In the genomic region with DNA sequence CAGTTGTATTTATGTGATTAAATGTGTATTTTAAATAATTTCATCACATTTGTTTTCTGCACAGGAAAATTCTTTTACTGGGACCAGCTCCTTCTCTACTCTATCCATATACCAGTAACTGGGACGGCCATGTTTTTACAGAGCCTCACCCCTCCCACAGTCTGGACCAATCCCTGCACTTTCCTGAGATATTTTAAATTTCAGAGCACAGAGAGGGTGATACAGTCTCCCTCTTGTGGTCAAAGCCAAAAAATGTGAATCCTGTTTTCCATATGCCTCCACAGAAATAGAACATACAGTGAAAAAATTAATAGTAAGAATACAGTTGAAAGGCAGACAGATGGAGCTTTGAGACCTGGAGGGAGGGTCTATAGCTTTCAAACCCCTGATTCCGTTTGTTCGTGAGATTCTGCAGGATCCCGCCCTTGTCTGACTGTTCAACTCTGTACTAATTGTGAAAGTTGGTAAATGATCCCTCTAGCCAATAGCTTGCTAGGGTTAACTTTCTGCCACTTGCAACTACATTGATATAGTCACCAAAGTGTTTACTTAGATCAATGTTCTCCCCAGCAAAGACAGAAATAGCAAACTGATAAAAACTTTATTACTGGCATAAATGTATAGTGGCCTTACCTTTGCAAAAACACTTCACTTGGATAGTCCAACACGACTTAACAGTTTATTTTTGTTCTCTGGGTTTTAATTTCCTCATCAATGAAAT, we compare ENCODE assay signal across 7 cellular contexts.
DNase-seq lines count a peak whose midpoint lies in the region; ATAC-seq, FAIRE-seq and TF ChIP-seq lines count a peak whose summit lies in the region.

No MANE protein-coding gene starts in this region.

- 80% methylated on average over 1 of the region's 5 CpGs; no CpG with 5 or more reads in 1 of the 2 experiments for whole genome bisulfite sequencing in IMR-90 (ENCODE audit: extremely low coverage in 2 of 2, insufficient read length in 1 of 2), 2 experiments
- WGBS in K562 (ENCODE audit: insufficient coverage, low coverage, missing lambda C conversion rate), result 0% methylated on average over 5 of the region's 5 CpGs
- no CpG with 5 or more reads among the region's 5 CpGs for WGBS in mesendoderm (ENCODE audit: extremely low coverage, insufficient coverage, low lambda C conversion rate)

- H3K4me1 ChIP-seq in IMR-90 (ENCODE audit: control insufficient read depth, insufficient read depth, low read length), result no peaks in the 10 kb centered on the region
- H3K4me1 ChIP-seq in K562 (replicated peaks in 1 of 2; ENCODE audit: control insufficient read depth in 2 of 2, insufficient read depth in 2 of 2, low read length in 2 of 2), result no peaks in the 10 kb centered on the region
- no peaks in the 10 kb centered on the region for H3K4me1 ChIP-seq in mesendoderm (ENCODE audit: control insufficient read depth, low read depth, low read length)

- peak; percentile 38 for DNase-seq in ELR (ENCODE audit: low read depth)
- DNase-seq in IMR-90, result peak; percentile 31
- DNase-seq in K562 (ENCODE audit: extremely low read depth in 1 of 4, low spot score in 3 of 4), result peak; percentile 37 to 72 (median 72)
- DNase-seq in mesendoderm, result peak; percentile 63
- DNase-seq in activated T-cell treated with anti-CD3 and anti-CD28 coated beads, Interleukin-2, amount 50 U/mL, for 72 hours, result no peak
- DNase-seq in substantia nigra (lab: John Stamatoyannopoulos, UW), result no peak

- CTCF ChIA-PET in IMR-90 (lab: Yijun Ruan, JAX), result interaction anchor here (0.8 kb wide), 1 partner anchor 13 kb away, joined by 3 read pairs; no protein-coding TSS in a partner anchor
- CTCF ChIA-PET in K562 (lab: Yijun Ruan, JAX; ENCODE audit: low intra/inter-chr PET ratio), result no interaction called here

- no peak overlapping the region for H3K4me3 ChIP-seq in IMR-90 (ENCODE audit: insufficient read depth, low read depth, low read length)
- no peak overlapping the region for H3K4me3 ChIP-seq in K562
- no peak overlapping the region for H3K4me3 ChIP-seq in mesendoderm (ENCODE audit: low read length)

- no peaks in the 10 kb centered on the region for H3K36me3 Mint-ChIP-seq in activated T-cell treated with anti-CD3 and anti-CD28 coated beads, Interleukin-2, amount 50 U/mL, for 72 hours (ENCODE audit: insufficient read depth in 2 of 2)

- H3K9me1 ChIP-seq in IMR-90 (ENCODE audit: insufficient read depth, low read length) (no peaks in the 10 kb centered on the region), K562 (ENCODE audit: control insufficient read depth, insufficient read depth, low read length) (no peaks in the 10 kb centered on the region)

- H2AK9ac ChIP-seq in IMR-90 (replicated peaks; ENCODE audit: low read depth, low read length, poor library complexity), result no peak overlapping the region

- H3K4me3 Mint-ChIP-seq in activated T-cell treated with anti-CD3 and anti-CD28 coated beads, Interleukin-2, amount 50 U/mL, for 72 hours, result no peak overlapping the region

- H2AK5ac ChIP-seq in IMR-90 (ENCODE audit: low read depth, low read length), result no peak overlapping the region
- no peak overlapping the region for H2AK5ac ChIP-seq in mesendoderm (ENCODE audit: low read length)

- no peak overlapping the region for H3K27ac ChIP-seq in IMR-90 (ENCODE audit: insufficient read depth, low read length)
- H3K27ac ChIP-seq in K562 (ENCODE audit: extremely low read depth, low read depth, low read length), result no peak overlapping the region
- H3K27ac ChIP-seq in mesendoderm (ENCODE audit: low read depth, low read length), result no peak overlapping the region
- H3K27ac ChIP-seq in substantia nigra (ENCODE audit: low read depth, low read length, poor library complexity, severe bottlenecking), result no peak overlapping the region

- H3K9me3 ChIP-seq in IMR-90 (ENCODE audit: control insufficient read depth, insufficient read depth, low read length) (no peaks in the 10 kb centered on the region), K562 (replicated peaks; ENCODE audit: control insufficient read depth, insufficient read depth, low read depth, low read length) (no peaks in the 10 kb centered on the region)

- H3K18ac ChIP-seq in IMR-90 (ENCODE audit: low read depth, low read length), result no peak overlapping the region
- H3K18ac ChIP-seq in mesendoderm (ENCODE audit: low read length), result no peak overlapping the region

- no peak overlapping the region for H2AFZ ChIP-seq in IMR-90 (replicated peaks; ENCODE audit: low read length, poor library complexity)
- no peak overlapping the region for H2AFZ ChIP-seq in K562 (ENCODE audit: low read depth, low read length)

- POLR2A ChIA-PET in IMR-90 (lab: Charles Lee; ENCODE audit: unreplicated experiment), result no interaction called here
- POLR2A ChIA-PET in K562 (lab: Yijun Ruan, JAX), result interaction anchor here (0.6 kb wide), 1 partner anchor 264 kb away, joined by 4 read pairs; no protein-coding TSS in a partner anchor

- H3K4me1 Mint-ChIP-seq in activated T-cell treated with anti-CD3 and anti-CD28 coated beads, Interleukin-2, amount 50 U/mL, for 72 hours (ENCODE audit: low read depth), result no peaks in the 10 kb centered on the region

- TF ChIP-seq POLR2A in IMR-90 (IDR thresholded peaks at IDR 0.05; ENCODE audit: low read depth, low read length) (no peak), K562 (conservative IDR thresholded peaks at IDR 0.05) (no peak)

- H3K79me2 ChIP-seq in K562 (ENCODE audit: control insufficient read depth, insufficient read depth, low read length) (no peaks in the 10 kb centered on the region), mesendoderm (ENCODE audit: control insufficient read depth, insufficient read depth, low read length) (no peaks in the 10 kb centered on the region)

- in situ Hi-C loops in IMR-90 (cut with MboI; ENCODE audit: low sequenced_read_pairs) (no loop called here), K562 (cut with MboI) (no loop called here)

- H3K14ac ChIP-seq in IMR-90 (replicated peaks; ENCODE audit: low read depth, low read length), result no peak overlapping the region

- peak; percentile 65; the same call in 1 of the 2 replicates for ATAC-seq in IMR-90 (ENCODE audit: low read depth)
- peak; percentile 94 for ATAC-seq in K562
- ATAC-seq in GM18873 (IDR thresholded peaks at IDR 0.05; ENCODE audit: low FRiP score, unreplicated experiment), result no peak
- no peak for ATAC-seq in activated T-cell treated with anti-CD3 and anti-CD28 coated beads, Interleukin-2, amount 50 U/mL, for 72 hours (replicated peaks in 1 of 2)

- H3K27ac Mint-ChIP-seq in activated T-cell treated with anti-CD3 and anti-CD28 coated beads, Interleukin-2, amount 50 U/mL, for 72 hours, result no peak overlapping the region

- H3K4ac ChIP-seq in IMR-90 (ENCODE audit: low read depth, low read length), result no peak overlapping the region
- no peak overlapping the region for H3K4ac ChIP-seq in mesendoderm (ENCODE audit: low read depth, low read length)

- TF ChIP-seq RAD21 in IMR-90 (IDR thresholded peaks at IDR 0.05; ENCODE audit: low read length) (peak; percentile 35; the same call in 1 of the 2 replicates), K562 (CRISPR knock-in tag; conservative IDR thresholded peaks at IDR 0.05 in 1 of 2, IDR thresholded peaks at IDR 0.05 in 1 of 2) (peak; percentile 20 to 40; a peak in 2 of 4 replicates)

- H3K27me3 Mint-ChIP-seq in activated T-cell treated with anti-CD3 and anti-CD28 coated beads, Interleukin-2, amount 50 U/mL, for 72 hours (ENCODE audit: low read depth), result no peaks in the 10 kb centered on the region

- H3K4me2 ChIP-seq in IMR-90 (ENCODE audit: low read depth, low read length), result no peak overlapping the region
- no peak overlapping the region for H3K4me2 ChIP-seq in K562 (ENCODE audit: insufficient read depth, low read length)
- H3K4me2 ChIP-seq in mesendoderm (ENCODE audit: low read length), result no peak overlapping the region

- H3K9ac ChIP-seq in IMR-90 (ENCODE audit: low read depth, low read length), result no peak overlapping the region
- no peak overlapping the region for H3K9ac ChIP-seq in K562 (ENCODE audit: insufficient read depth in 1 of 2, low read depth in 2 of 2, low read length in 2 of 2)
- no peak overlapping the region for H3K9ac ChIP-seq in mesendoderm (ENCODE audit: low read length)

- H3K79me1 ChIP-seq in IMR-90 (ENCODE audit: low read depth in 1 of 2, low read length in 2 of 2) (no peaks in the 10 kb centered on the region), mesendoderm (ENCODE audit: low read length) (no peaks in the 10 kb centered on the region)

- no peaks in the 10 kb centered on the region for H3K9me3 Mint-ChIP-seq in activated T-cell treated with anti-CD3 and anti-CD28 coated beads, Interleukin-2, amount 50 U/mL, for 72 hours

- H4K8ac ChIP-seq in IMR-90 (ENCODE audit: low read depth in 2 of 2, low read length in 2 of 2) (no peak overlapping the region), mesendoderm (ENCODE audit: low read depth, low read length) (no peak overlapping the region)

- H3K27me3 ChIP-seq in IMR-90 (ENCODE audit: control insufficient read depth, insufficient read depth, low read length) (no peaks in the 10 kb centered on the region), K562 (ENCODE audit: control insufficient read depth in 2 of 2, insufficient read depth in 2 of 2, low read length in 2 of 2) (no peaks in the 10 kb centered on the region), mesendoderm (ENCODE audit: insufficient read depth, low read length, poor library complexity) (no peaks in the 10 kb centered on the region)

- H4K20me1 ChIP-seq in IMR-90 (ENCODE audit: insufficient read depth, low read length) (no peaks in the 10 kb centered on the region), K562 (replicated peaks; ENCODE audit: control insufficient read depth, insufficient read depth, low read length) (no peaks in the 10 kb centered on the region)

- no peak for FAIRE-seq in K562 (lab: Jason Lieb, UNC)

- H4K5ac ChIP-seq in IMR-90 (ENCODE audit: low read depth, low read length), result no peak overlapping the region
- H4K5ac ChIP-seq in mesendoderm (ENCODE audit: low read length), result no peak overlapping the region

- H2BK15ac ChIP-seq in IMR-90 (ENCODE audit: low read depth, low read length) (no peak overlapping the region), mesendoderm (replicated peaks; ENCODE audit: low read depth) (no peak overlapping the region)

- dilution Hi-C loops in IMR-90 (cut with HindIII; ENCODE audit: low sequenced_read_pairs, unreplicated experiment), result no loop called here

- H2BK5ac ChIP-seq in IMR-90 (ENCODE audit: low read depth, low read length, poor library complexity, severe bottlenecking), result no peak overlapping the region
- no peak overlapping the region for H2BK5ac ChIP-seq in mesendoderm (ENCODE audit: low read length)

- no peak overlapping the region for H4K91ac ChIP-seq in IMR-90 (ENCODE audit: insufficient read depth, low read depth, low read length)

- BruUV-seq in IMR-90 (replicated peaks; lab: Mats Ljungman, UMichigan) (no TSS peak), K562 (replicated peaks; lab: Mats Ljungman, UMichigan) (no TSS peak)

- H2BK120ac ChIP-seq in IMR-90 (ENCODE audit: low read depth, low read length) (no peak overlapping the region), mesendoderm (ENCODE audit: low read depth, low read length) (peak overlapping the region; percentile 61)

- H3K56ac ChIP-seq in IMR-90 (ENCODE audit: extremely low read depth, insufficient read depth, low read length), result no peak overlapping the region
- H3K56ac ChIP-seq in mesendoderm (ENCODE audit: low read length), result no peak overlapping the region

- H3K23ac ChIP-seq in IMR-90 (ENCODE audit: low read depth, low read length), result no peak overlapping the region
- H3K23ac ChIP-seq in mesendoderm (ENCODE audit: low read length), result no peak overlapping the region

- TF ChIP-seq CTCF in IMR-90 (conservative IDR thresholded peaks at IDR 0.05; ENCODE audit: low read depth, low read length), result peak; percentile 46
- peak; percentile 18 to 53 (median 39); a peak in 3 of 6 replicates for TF ChIP-seq CTCF in K562 (IDR thresholded peaks at IDR 0.05 in 2 of 3, conservative IDR thresholded peaks at IDR 0.05 in 1 of 3; ENCODE audit: insufficient read depth in 2 of 3, low read depth in 1 of 3, low read length in 3 of 3)

- H3K36me3 ChIP-seq in IMR-90 (ENCODE audit: control insufficient read depth, insufficient read depth, low read length) (no peaks in the 10 kb centered on the region), K562 (ENCODE audit: control insufficient read depth, insufficient read depth, low read length) (no peaks in the 10 kb centered on the region), mesendoderm (ENCODE audit: control insufficient read depth, insufficient read depth, low read length) (no peaks in the 10 kb centered on the region)

- no peak for TF ChIP-seq EP300 in K562 (IDR thresholded peaks at IDR 0.05; ENCODE audit: low read length)

- H2BK20ac ChIP-seq in IMR-90 (ENCODE audit: low read depth, low read length), result no peak overlapping the region

- intact Hi-C loops in IMR-90 (cut with micrococcal nuclease) (no loop called here), K562 (cut with micrococcal nuclease) (no loop called here)

Comparison
In these comparisons a context has a peak if more than half of its experiments do, and no peak if none do; other contexts are left out.
1. DNase-seq: peak in ELR (single experiment), IMR-90 (single experiment), K562 (4 of 4) and mesendoderm (single experiment); none in activated T-cell treated with anti-CD3 and anti-CD28 coated beads, Interleukin-2, amount 50 U/mL, for 72 hours (0 of 2) and substantia nigra (0 of 49).
2. ATAC-seq: peak in IMR-90 (single experiment) and K562 (single experiment); none in GM18873 (single experiment) and activated T-cell treated with anti-CD3 and anti-CD28 coated beads, Interleukin-2, amount 50 U/mL, for 72 hours (0 of 2).